Comparison of ENCODE assay signal across 29 cellular contexts in the genomic region with DNA sequence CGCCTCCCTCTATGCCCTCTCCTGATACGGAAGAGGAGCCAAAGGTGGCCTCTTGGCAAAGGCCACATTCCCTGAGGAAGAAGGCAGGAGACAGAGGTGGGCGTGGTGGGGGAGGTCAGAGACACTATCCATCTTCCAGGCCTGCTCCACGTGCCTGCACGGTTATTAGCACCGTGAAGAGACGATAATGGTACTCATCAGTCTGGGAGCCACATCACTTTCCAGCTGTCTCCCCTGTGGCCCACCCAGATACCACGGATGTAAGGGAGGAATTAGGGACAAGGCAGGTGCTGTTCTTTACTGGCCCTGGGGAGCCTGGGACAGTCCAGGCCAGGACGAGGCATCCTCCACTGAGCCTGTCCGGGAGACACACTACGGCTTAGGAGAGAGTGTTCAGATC.
"Had no signal": no experiment of that assay in that cellular context is flagged by ENCODE, and none has a peak within 500 bp of the region (broad histone marks: within the 10 kb centered on the region; RNA-seq: fewer than 3 reads in every experiment).

No MANE protein-coding gene starts in this region.

- H3K36me3 ChIP-seq: neural progenitor cell, neutrophil, right lobe of liver, sigmoid colon, stomach, thoracic aorta, thyroid gland, tibial nerve, upper lobe of left lung, uterus had no signal

- H3K4me3 Mint-ChIP-seq: naive thymus-derived CD4-positive, alpha-beta T cell; natural killer cell; nephron; neural progenitor cell; stimulated activated effector memory CD8-positive, alpha-beta T cell treated with anti-CD3 and anti-CD28 coated beads, Interleukin-12 subunit alpha, Interleukin-12 subunit beta, amount 100 ng/mL, for 72 hours; stimulated activated naive B cell treated with anti-CD40 and anti-IgM and Interleukin-4, amounts not matched to agents 10 μg/mL and 1 μg/mL and 100 μg/mL, for 72 hours; stimulated activated naive CD8-positive, alpha-beta T cell treated with anti-CD3 and anti-CD28 coated beads, Interleukin-15, Interleukin-2, amounts not matched to agents 100 ng/mL and 50 ng/mL, for 24 hours had no signal

- H3K9me3 Mint-ChIP-seq: natural killer cell; stimulated activated effector memory CD8-positive, alpha-beta T cell treated with anti-CD3 and anti-CD28 coated beads, Interleukin-12 subunit alpha, Interleukin-12 subunit beta, amount 100 ng/mL, for 72 hours; stimulated activated naive CD8-positive, alpha-beta T cell treated with anti-CD3 and anti-CD28 coated beads, Interleukin-15, Interleukin-2, amounts not matched to agents 100 ng/mL and 50 ng/mL, for 24 hours had no signal

- ATAC-seq: naive thymus-derived CD4-positive, alpha-beta T cell; natural killer cell; psoas muscle; right cardiac atrium; right lobe of liver; stimulated activated effector memory CD8-positive, alpha-beta T cell treated with anti-CD3 and anti-CD28 coated beads, Interleukin-12 subunit alpha, Interleukin-12 subunit beta, amount 100 ng/mL, for 72 hours; stimulated activated naive B cell treated with anti-CD40 and anti-IgM and Interleukin-4, amounts not matched to agents 10 μg/mL and 1 μg/mL and 100 μg/mL, for 72 hours had no signal

- H3K27ac Mint-ChIP-seq: naive thymus-derived CD4-positive, alpha-beta T cell; natural killer cell; neural progenitor cell; progenitor cell of endocrine pancreas; stimulated activated effector memory CD8-positive, alpha-beta T cell treated with anti-CD3 and anti-CD28 coated beads, Interleukin-12 subunit alpha, Interleukin-12 subunit beta, amount 100 ng/mL, for 72 hours; stimulated activated naive B cell treated with anti-CD40 and anti-IgM and Interleukin-4, amounts not matched to agents 10 μg/mL and 1 μg/mL and 100 μg/mL, for 72 hours; stimulated activated naive CD8-positive, alpha-beta T cell treated with anti-CD3 and anti-CD28 coated beads, Interleukin-15, Interleukin-2, amounts not matched to agents 100 ng/mL and 50 ng/mL, for 24 hours had no signal

- H3K4me1 ChIP-seq: parathyroid adenoma, psoas muscle, right lobe of liver, sigmoid colon, stomach, thyroid gland, tibial nerve, upper lobe of left lung, uterus had no signal

- H3K4me3 ChIP-seq: neural progenitor cell, psoas muscle, right lobe of liver, sigmoid colon, stomach, thoracic aorta, thyroid gland, tibial nerve, upper lobe of left lung, uterus had no signal

- H3K4me1 Mint-ChIP-seq: natural killer cell; stimulated activated effector memory CD8-positive, alpha-beta T cell treated with anti-CD3 and anti-CD28 coated beads, Interleukin-12 subunit alpha, Interleukin-12 subunit beta, amount 100 ng/mL, for 72 hours; stimulated activated naive B cell treated with anti-CD40 and anti-IgM and Interleukin-4, amounts not matched to agents 10 μg/mL and 1 μg/mL and 100 μg/mL, for 72 hours had no signal

- H3K4me2 ChIP-seq: neural progenitor cell had no signal

- H3K27me3 ChIP-seq: neural progenitor cell, neutrophil, right lobe of liver, sigmoid colon, stomach, thyroid gland, tibial nerve, upper lobe of left lung, uterus had no signal

- FAIRE-seq: small intestine had no signal

- H3K9ac ChIP-seq: neural progenitor cell, parathyroid adenoma had no signal

- H3K36me3 Mint-ChIP-seq: naive thymus-derived CD4-positive, alpha-beta T cell; natural killer cell; neural progenitor cell; stimulated activated effector memory CD8-positive, alpha-beta T cell treated with anti-CD3 and anti-CD28 coated beads, Interleukin-12 subunit alpha, Interleukin-12 subunit beta, amount 100 ng/mL, for 72 hours; stimulated activated naive B cell treated with anti-CD40 and anti-IgM and Interleukin-4, amounts not matched to agents 10 μg/mL and 1 μg/mL and 100 μg/mL, for 72 hours had no signal

- H3K27ac ChIP-seq: neural progenitor cell, neutrophil, parathyroid adenoma, psoas muscle, right lobe of liver, stomach, thoracic aorta, thyroid gland, tibial nerve, upper lobe of left lung, uterus had no signal

- H2AFZ ChIP-seq: neural progenitor cell, parathyroid adenoma had no signal

- DNase-seq: naive thymus-derived CD4-positive, alpha-beta T cell; natural killer cell; nucleus accumbens; posterior cingulate gyrus; psoas muscle; right cardiac atrium; right lobe of liver; sigmoid colon; small intestine; stimulated activated CD4-positive, alpha-beta T cell treated with anti-CD3 and anti-CD28 coated beads, Interleukin-15, amount 100 ng/mL, for 24 hours; stimulated activated CD4-positive, alpha-beta T cell treated with anti-CD3 and anti-CD28 coated beads, Interleukin-2, amount 100 ng/mL, for 24 hours; stimulated activated CD4-positive, alpha-beta T cell treated with anti-CD3 and anti-CD28 coated beads, Interleukin-2, amount 100 ng/mL, for 48 hours; stimulated activated CD4-positive, alpha-beta T cell treated with anti-CD3 and anti-CD28 coated beads, Interleukin-4, amount 100 ng/mL, for 24 hours; stimulated activated naive B cell treated with anti-CD40 and anti-IgM and Interleukin-4, amounts not matched to agents 10 μg/mL and 1 μg/mL and 100 μg/mL, for 72 hours; stimulated activated naive CD4-positive, alpha-beta T cell treated with Interleukin-2 at 50 U/mL for 16 hours; stomach; thyroid gland; trophoblast cell; upper lobe of left lung; uterus had no signal

- H3K27me3 Mint-ChIP-seq: stimulated activated naive CD8-positive, alpha-beta T cell treated with anti-CD3 and anti-CD28 coated beads, Interleukin-15, Interleukin-2, amounts not matched to agents 100 ng/mL and 50 ng/mL, for 24 hours had no signal

- H3K9me3 ChIP-seq: neutrophil, psoas muscle, right lobe of liver, thoracic aorta, thyroid gland, uterus had no signal
